9 cellular contexts compared by ENCODE assay signal in genomic region chr3:9769012-9769411, GRCh38. TPM values are rescaled to one million over a fixed set of nuclear protein-coding genes. Genes with fewer than 3 reads are reported as not detected.
A peak's percentile ranks its signal among the peaks of the same experiment; 100 is the strongest.
DNase-seq lines count a peak whose midpoint lies in the region; ATAC-seq and TF ChIP-seq lines count a peak whose summit lies in the region.
"Had no signal": no experiment of that assay in that cellular context is flagged by ENCODE, and none has a peak within 500 bp of the region (broad histone marks: within the 10 kb centered on the region; RNA-seq: fewer than 3 reads in every experiment).

No MANE protein-coding gene starts in this region.

- no peaks in the 10 kb centered on the region for H3K79me2 ChIP-seq in smooth muscle cell (ENCODE audit: low read depth)

- H2AFZ ChIP-seq in smooth muscle cell (ENCODE audit: low read depth): no peak overlapping the region

- no peak for ATAC-seq in activated naive CD8-positive, alpha-beta T cell treated with anti-CD3 and anti-CD28 coated beads, Interleukin-2, amount 50 U/mL, for 24 hours
- ATAC-seq in HG03442 (IDR thresholded peaks at IDR 0.05; ENCODE audit: unreplicated experiment): no peak

- WGBS in smooth muscle cell (ENCODE audit: low lambda C conversion rate): 90% methylated on average over 5 of the region's 5 CpGs

- H3K4me1 ChIP-seq in HUES48 (ENCODE audit: control insufficient read depth, insufficient read depth, low read length) (peaks cover 9% of the 10 kb centered on the region), smooth muscle cell (ENCODE audit: low read depth) (peaks cover 4% of the 10 kb centered on the region)

- no peaks in the 10 kb centered on the region for H3K9me3 ChIP-seq in HUES48 (ENCODE audit: control insufficient read depth, insufficient read depth, low read length)
- no peaks in the 10 kb centered on the region for H3K9me3 ChIP-seq in iPS-18c (ENCODE audit: control insufficient read depth, insufficient read depth, low read length)
- no peaks in the 10 kb centered on the region for H3K9me3 ChIP-seq in smooth muscle cell (replicated peaks; ENCODE audit: low read depth)

- no peak for DNase-seq in activated naive CD8-positive, alpha-beta T cell treated with anti-CD3 and anti-CD28 coated beads, Interleukin-2, amount 50 U/mL, for 24 hours
- no peak for DNase-seq in smooth muscle cell (lab: John Stamatoyannopoulos, UW; ENCODE audit: unreplicated experiment)
- no peak for DNase-seq in HuH-7.5 (ENCODE audit: low spot score)
- DNase-seq in NCI-H146 treated with DMSO at 0.1 percent for 48 hours (lab: John Stamatoyannopoulos, UW; ENCODE audit: unreplicated experiment): no peak
- no peak for DNase-seq in SKM-1 (lab: John Stamatoyannopoulos, UW; ENCODE audit: unreplicated experiment)

- H3K36me3 ChIP-seq in HUES48 (ENCODE audit: control insufficient read depth, insufficient read depth, low read length) (no peaks in the 10 kb centered on the region), smooth muscle cell (ENCODE audit: low read depth) (no peaks in the 10 kb centered on the region)
- H3K36me3 ChIP-seq: cardiac muscle cell had no signal

- peaks cover 1% of the 10 kb centered on the region for H3K27me3 Mint-ChIP-seq in activated naive CD8-positive, alpha-beta T cell treated with anti-CD3 and anti-CD28 coated beads, Interleukin-2, amount 50 U/mL, for 24 hours

- H3K4me3 Mint-ChIP-seq in activated naive CD8-positive, alpha-beta T cell treated with anti-CD3 and anti-CD28 coated beads, Interleukin-2, amount 50 U/mL, for 24 hours: peak overlapping the region; percentile 80

- H3K36me3 Mint-ChIP-seq in activated naive CD8-positive, alpha-beta T cell treated with anti-CD3 and anti-CD28 coated beads, Interleukin-2, amount 50 U/mL, for 24 hours (ENCODE audit: low read depth): peaks cover 15% of the 10 kb centered on the region

- peak overlapping the region; percentile 87 for H3K4me2 ChIP-seq in smooth muscle cell

- peak overlapping the region; percentile 57 for H3K27ac Mint-ChIP-seq in activated naive CD8-positive, alpha-beta T cell treated with anti-CD3 and anti-CD28 coated beads, Interleukin-2, amount 50 U/mL, for 24 hours

- no peak overlapping the region for H3K27ac ChIP-seq in HUES48 (ENCODE audit: low read depth, low read length)
- H3K27ac ChIP-seq in smooth muscle cell (ENCODE audit: low read depth): no peak overlapping the region
- H3K27ac ChIP-seq: cardiac muscle cell had no signal

- TF ChIP-seq CTCF in smooth muscle cell (IDR thresholded peaks at IDR 0.05; ENCODE audit: borderline replicate concordance, insufficient read depth, poor library complexity, severe bottlenecking): no peak

- peaks cover 21% of the 10 kb centered on the region for H3K27me3 ChIP-seq in HUES48 (ENCODE audit: control insufficient read depth, insufficient read depth, low read length)
- no peaks in the 10 kb centered on the region for H3K27me3 ChIP-seq in smooth muscle cell (ENCODE audit: low read depth)
- H3K27me3 ChIP-seq: cardiac muscle cell had no signal

- H3F3A ChIP-seq in smooth muscle cell (ENCODE audit: low read depth): no peaks in the 10 kb centered on the region

- H3K4me3 ChIP-seq in HUES48 (ENCODE audit: low read depth, low read length): peak overlapping the region; percentile 58; the same call in 1 of the 2 replicates
- peak overlapping the region; percentile 63; the same call in 1 of the 2 replicates for H3K4me3 ChIP-seq in iPS-18c (ENCODE audit: insufficient read depth, low read depth, low read length)
- H3K4me3 ChIP-seq in smooth muscle cell: peak overlapping the region; percentile 56

- H3K4me1 Mint-ChIP-seq in activated naive CD8-positive, alpha-beta T cell treated with anti-CD3 and anti-CD28 coated beads, Interleukin-2, amount 50 U/mL, for 24 hours: peaks cover 31% of the 10 kb centered on the region

- no peaks in the 10 kb centered on the region for H4K20me1 ChIP-seq in smooth muscle cell (ENCODE audit: low read depth)

- H3K9ac ChIP-seq in HUES48 (ENCODE audit: low read depth, low read length): no peak overlapping the region
- peak overlapping the region; percentile 47 for H3K9ac ChIP-seq in smooth muscle cell (ENCODE audit: low read depth)

- H3K9me3 Mint-ChIP-seq in activated naive CD8-positive, alpha-beta T cell treated with anti-CD3 and anti-CD28 coated beads, Interleukin-2, amount 50 U/mL, for 24 hours: no peaks in the 10 kb centered on the region

RNA-seq across cellular contexts. Expression of gene CAMK1, which starts 0.7 kb away (rescaled TPM):
- 3.9 and 6.4 TPM in 2 replicates for total RNA-seq in smooth muscle cell
- polyA plus RNA-seq in smooth muscle cell: 6.3 and 10.9 TPM in 2 replicates

RNA-seq across cellular contexts. Expression of gene OGG1, which starts 19.3 kb away (rescaled TPM):
- 13.4 and 16.0 TPM in 2 replicates for total RNA-seq in smooth muscle cell
- polyA plus RNA-seq in smooth muscle cell: 22.3 and 24.6 TPM in 2 replicates

RNA-seq across cellular contexts. Expression of gene TADA3, which starts 23.3 kb away (rescaled TPM):
- 50.9 and 51.8 TPM in 2 replicates for total RNA-seq in smooth muscle cell
- polyA plus RNA-seq in smooth muscle cell: 72.5 and 79.6 TPM in 2 replicates

RNA-seq across cellular contexts. Expression of gene ARPC4, which starts 23.9 kb away (rescaled TPM):
- 93.9 and 143 TPM in 2 replicates for total RNA-seq in smooth muscle cell
- 128 and 130 TPM in 2 replicates for polyA plus RNA-seq in smooth muscle cell

RNA-seq across cellular contexts. Expression of gene BRPF1, which starts 37.5 kb away (rescaled TPM):
- 11.5 and 13.9 TPM in 2 replicates for total RNA-seq in smooth muscle cell
- polyA plus RNA-seq in smooth muscle cell: 14.3 and 17.1 TPM in 2 replicates
